In the genomic region with DNA sequence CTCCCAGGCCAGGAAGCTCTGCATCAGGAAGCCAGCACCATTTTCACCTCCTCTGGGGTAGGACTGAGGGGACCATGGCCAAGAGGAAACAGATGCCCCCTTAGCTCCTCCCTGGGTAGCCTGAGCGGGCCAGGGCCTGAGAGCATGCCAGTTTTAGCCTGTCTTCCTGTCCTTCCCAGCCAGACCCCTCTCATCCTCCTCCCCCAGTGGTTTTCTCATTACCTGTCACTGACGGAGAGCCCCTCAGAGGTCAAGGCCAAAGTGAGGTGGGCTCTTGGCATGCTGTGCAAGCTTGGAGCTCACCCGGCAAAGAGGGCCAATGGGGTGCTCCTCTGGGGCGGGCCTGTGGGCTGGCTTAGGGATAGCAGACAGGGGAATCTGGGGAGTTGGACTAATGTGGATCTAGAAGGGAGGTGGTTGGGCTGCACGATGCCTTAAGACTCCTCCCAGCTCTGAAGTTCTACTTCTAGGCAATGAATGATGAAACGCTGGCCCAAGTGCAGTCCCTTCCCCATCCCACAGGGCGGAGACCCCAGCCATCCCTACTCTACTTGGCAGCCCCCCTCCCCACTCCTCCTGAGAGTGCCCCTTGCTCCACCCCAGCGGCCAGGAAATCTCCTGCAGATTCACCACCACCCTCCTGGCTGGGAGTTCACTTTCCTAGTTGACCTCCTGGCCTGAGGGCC, we compare ENCODE assay signal across 1 cellular context.
TF ChIP-seq lines count a peak whose summit lies in the region.

No MANE protein-coding gene starts in this region.

TF ChIP-seq in HepG2, 621 proteins besides CTCF, POLR2A, EP300 and RAD21 (continues in another document):
- TF ChIP-seq ZNF850 (CRISPR knock-in tag; conservative IDR thresholded peaks at IDR 0.05): no peak
- 0 out of 2 replicates have a peak, but pooled peaks have one; percentile 26 for TF ChIP-seq ZNF710 (CRISPR knock-in tag; IDR thresholded peaks at IDR 0.05; ENCODE audit: borderline replicate concordance)
- TF ChIP-seq ZNF674 (CRISPR knock-in tag; IDR thresholded peaks at IDR 0.05; ENCODE audit: low read depth): no peak
- TF ChIP-seq NFKB2 (CRISPR knock-in tag; IDR thresholded peaks at IDR 0.05; ENCODE audit: borderline replicate concordance): no peak
- 0 out of 2 replicates have a peak, but pooled peaks have one; percentile 28 for TF ChIP-seq PAXIP1 (CRISPR knock-in tag; conservative IDR thresholded peaks at IDR 0.05)
- TF ChIP-seq ZNF781 (CRISPR knock-in tag; IDR thresholded peaks at IDR 0.05; ENCODE audit: borderline replicate concordance, not compliant biosample characterization): no peak
- 0 out of 2 replicates have a peak, but pooled peaks have one; percentile 6 for TF ChIP-seq DMAP1 (CRISPR knock-in tag; IDR thresholded peaks at IDR 0.05)
- no peak for TF ChIP-seq ZNF292 (CRISPR knock-in tag; IDR thresholded peaks at IDR 0.05; ENCODE audit: borderline replicate concordance, low read depth)
- no peak for TF ChIP-seq HOXD1 (CRISPR knock-in tag; IDR thresholded peaks at IDR 0.05)
- TF ChIP-seq GATAD2A (CRISPR knock-in tag; IDR thresholded peaks at IDR 0.05): 0 out of 2 replicates have a peak, but pooled peaks have one; percentile 11
- peak; percentile 23; the same call in 1 of the 2 replicates for TF ChIP-seq CHD4 (IDR thresholded peaks at IDR 0.05; ENCODE audit: borderline replicate concordance, low read length)
- no peak for TF ChIP-seq JARID2 (CRISPR knock-in tag; IDR thresholded peaks at IDR 0.05; ENCODE audit: insufficient replicate concordance)
- TF ChIP-seq ZNF788 (CRISPR knock-in tag; IDR thresholded peaks at IDR 0.05; ENCODE audit: borderline replicate concordance): no peak
- TF ChIP-seq MBD4 (IDR thresholded peaks at IDR 0.05; ENCODE audit: borderline replicate concordance, low read length): no peak
- no peak for TF ChIP-seq ZFY (CRISPR knock-in tag; IDR thresholded peaks at IDR 0.05)
- TF ChIP-seq LCORL (IDR thresholded peaks at IDR 0.05): no peak
- TF ChIP-seq LCORL (CRISPR knock-in tag; IDR thresholded peaks at IDR 0.05): 0 out of 2 replicates have a peak, but pooled peaks have one; percentile 27
- no peak for TF ChIP-seq NFE2 (CRISPR knock-in tag; IDR thresholded peaks at IDR 0.05)
- TF ChIP-seq ZBTB34 (CRISPR knock-in tag; IDR thresholded peaks at IDR 0.05): no peak
- TF ChIP-seq GMEB1 (CRISPR knock-in tag; IDR thresholded peaks at IDR 0.05; ENCODE audit: borderline replicate concordance): no peak
- TF ChIP-seq ZNF790 (CRISPR knock-in tag; IDR thresholded peaks at IDR 0.05; ENCODE audit: borderline replicate concordance): no peak
- TF ChIP-seq, protein P1, sequence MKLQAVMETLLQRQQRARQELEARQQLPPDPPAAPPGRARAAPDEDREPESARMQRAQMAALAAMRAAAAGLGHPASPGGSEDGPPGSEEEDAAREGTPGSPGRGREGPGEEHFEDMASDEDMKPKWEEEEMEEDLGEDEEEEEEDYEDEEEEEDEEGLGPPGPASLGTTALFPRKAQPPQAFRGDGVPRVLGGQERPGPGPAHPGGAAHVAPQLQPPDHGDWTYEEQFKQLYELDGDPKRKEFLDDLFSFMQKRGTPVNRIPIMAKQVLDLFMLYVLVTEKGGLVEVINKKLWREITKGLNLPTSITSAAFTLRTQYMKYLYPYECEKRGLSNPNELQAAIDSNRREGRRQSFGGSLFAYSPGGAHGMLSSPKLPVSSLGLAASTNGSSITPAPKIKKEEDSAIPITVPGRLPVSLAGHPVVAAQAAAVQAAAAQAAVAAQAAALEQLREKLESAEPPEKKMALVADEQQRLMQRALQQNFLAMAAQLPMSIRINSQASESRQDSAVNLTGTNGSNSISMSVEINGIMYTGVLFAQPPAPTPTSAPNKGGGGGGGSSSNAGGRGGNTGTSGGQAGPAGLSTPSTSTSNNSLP (IDR thresholded peaks at IDR 0.05; ENCODE audit: low read depth, low read length): no peak
- no peak for TF ChIP-seq HMGA1 (CRISPR knock-in tag; conservative IDR thresholded peaks at IDR 0.05)
- TF ChIP-seq YEATS2 (CRISPR knock-in tag; IDR thresholded peaks at IDR 0.05; ENCODE audit: borderline replicate concordance): no peak
- peak; percentile 66 for TF ChIP-seq NR2F6 (IDR thresholded peaks at IDR 0.05)
- TF ChIP-seq NR2F6 (CRISPR knock-in tag; IDR thresholded peaks at IDR 0.05): peak; percentile 87
- TF ChIP-seq ZNF841 (CRISPR knock-in tag; IDR thresholded peaks at IDR 0.05; ENCODE audit: borderline replicate concordance): no peak
- no peak for TF ChIP-seq JUNB (CRISPR knock-in tag; IDR thresholded peaks at IDR 0.05; ENCODE audit: borderline replicate concordance)
- no peak for TF ChIP-seq NONO (IDR thresholded peaks at IDR 0.05)
- TF ChIP-seq NONO (CRISPR knock-in tag; conservative IDR thresholded peaks at IDR 0.05): 0 out of 2 replicates have a peak, but pooled peaks have one; percentile 27
- TF ChIP-seq NCOA1 (CRISPR knock-in tag; IDR thresholded peaks at IDR 0.05): no peak
- TF ChIP-seq ZNF333 (CRISPR knock-in tag; IDR thresholded peaks at IDR 0.05; ENCODE audit: borderline replicate concordance): no peak
- TF ChIP-seq KDM1A (CRISPR knock-in tag; IDR thresholded peaks at IDR 0.05): no peak
- no peak for TF ChIP-seq MYPOP (CRISPR knock-in tag; IDR thresholded peaks at IDR 0.05)
- TF ChIP-seq SRSF4 (IDR thresholded peaks at IDR 0.05; ENCODE audit: low read depth, low read length, poor library complexity, severe bottlenecking): no peak
- TF ChIP-seq, protein P2, sequence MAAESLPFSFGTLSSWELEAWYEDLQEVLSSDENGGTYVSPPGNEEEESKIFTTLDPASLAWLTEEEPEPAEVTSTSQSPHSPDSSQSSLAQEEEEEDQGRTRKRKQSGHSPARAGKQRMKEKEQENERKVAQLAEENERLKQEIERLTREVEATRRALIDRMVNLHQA (CRISPR knock-in tag; IDR thresholded peaks at IDR 0.05): no peak
- no peak for TF ChIP-seq NPAS2 (CRISPR knock-in tag; IDR thresholded peaks at IDR 0.05; ENCODE audit: borderline replicate concordance)
- TF ChIP-seq FOXC1 (CRISPR knock-in tag; IDR thresholded peaks at IDR 0.05; ENCODE audit: borderline replicate concordance): peak; percentile 31; the same call in 1 of the 2 replicates
- TF ChIP-seq REST (IDR thresholded peaks at IDR 0.05; ENCODE audit: borderline replicate concordance in 1 of 2, low read depth in 1 of 2, low read length in 2 of 2): 0 out of 4 replicates have a peak, but pooled peaks of 1 of the 2 experiments have one; percentile 20
- no peak for TF ChIP-seq ATF7-NPFF (CRISPR knock-in tag; IDR thresholded peaks at IDR 0.05; ENCODE audit: low read depth)
- TF ChIP-seq ZNF121 (CRISPR knock-in tag; IDR thresholded peaks at IDR 0.05): 0 out of 2 replicates have a peak, but pooled peaks have one; percentile 20
